1 cellular context compared by ENCODE assay signal in genomic region chr19:2278504-2279158, GRCh38.
TF ChIP-seq lines count a peak whose summit lies in the region.

No MANE protein-coding gene starts in this region.

TF ChIP-seq in K562, 482 proteins besides CTCF, POLR2A, EP300 and RAD21 (continues in another document):
- TF ChIP-seq ZHX1 (conservative IDR thresholded peaks at IDR 0.05; ENCODE audit: low read length), result no peak
- TF ChIP-seq RBM17 (IDR thresholded peaks at IDR 0.05; ENCODE audit: borderline replicate concordance, low read depth, low read length), result no peak
- no peak for TF ChIP-seq MLX (CRISPR knock-in tag; conservative IDR thresholded peaks at IDR 0.05)
- TF ChIP-seq POLR2G (IDR thresholded peaks at IDR 0.05; ENCODE audit: low read depth, low read length), result peak; percentile 78
- TF ChIP-seq ZFP91 (CRISPR knock-in tag; IDR thresholded peaks at IDR 0.05), result no peak
- TF ChIP-seq ARID3B (CRISPR knock-in tag; IDR thresholded peaks at IDR 0.05; ENCODE audit: borderline replicate concordance), result no peak
- no peak for TF ChIP-seq GTF2E2 (tag; IDR thresholded peaks at IDR 0.05)
- TF ChIP-seq NR4A1 (CRISPR knock-in tag; IDR thresholded peaks at IDR 0.05), result no peak
- TF ChIP-seq NR4A1 (tag; IDR thresholded peaks at IDR 0.05), result no peak
- no peak for TF ChIP-seq ZNF785 (CRISPR knock-in tag; IDR thresholded peaks at IDR 0.05)
- peak; percentile 97 for TF ChIP-seq RBM22 (IDR thresholded peaks at IDR 0.05; ENCODE audit: low read depth, low read length, poor library complexity, severe bottlenecking)
- TF ChIP-seq HIVEP1 (CRISPR knock-in tag; IDR thresholded peaks at IDR 0.05), result no peak
- TF ChIP-seq RBM14 (IDR thresholded peaks at IDR 0.05; ENCODE audit: borderline replicate concordance, insufficient read depth, low read depth, low read length), result no peak
- TF ChIP-seq ZNF174 (CRISPR knock-in tag; IDR thresholded peaks at IDR 0.05), result no peak
- peak; percentile 38; the same call in 1 of the 2 replicates for TF ChIP-seq ZBTB7A (IDR thresholded peaks at IDR 0.05; ENCODE audit: borderline replicate concordance, control insufficient read depth, low read depth, low read length)
- peak; percentile 89 for TF ChIP-seq ZBTB33 (CRISPR knock-in tag; IDR thresholded peaks at IDR 0.05)
- no peak for TF ChIP-seq ZNF79 (CRISPR knock-in tag; IDR thresholded peaks at IDR 0.05; ENCODE audit: low read depth)
- TF ChIP-seq ATF2 (CRISPR knock-in tag; IDR thresholded peaks at IDR 0.05), result no peak
- no peak for TF ChIP-seq NCOA2 (IDR thresholded peaks at IDR 0.05; ENCODE audit: partially characterized antibody in 2 of 2)
- no peak for TF ChIP-seq IRF2 (CRISPR knock-in tag; IDR thresholded peaks at IDR 0.05)
- no peak for TF ChIP-seq HMGXB4 (CRISPR knock-in tag; IDR thresholded peaks at IDR 0.05)
- no peak for TF ChIP-seq ZNF134 (CRISPR knock-in tag; conservative IDR thresholded peaks at IDR 0.05)
- TF ChIP-seq RBFOX2 (IDR thresholded peaks at IDR 0.05; ENCODE audit: low read depth, low read length), result peak; percentile 57
- TF ChIP-seq THRB (CRISPR knock-in tag; conservative IDR thresholded peaks at IDR 0.05), result no peak
- TF ChIP-seq ZNF280A (IDR thresholded peaks at IDR 0.05; ENCODE audit: low read depth, partially characterized antibody), result no peak
- no peak for TF ChIP-seq KLF10 (CRISPR knock-in tag; IDR thresholded peaks at IDR 0.05)
- TF ChIP-seq PHTF2 (CRISPR knock-in tag; IDR thresholded peaks at IDR 0.05), result no peak
- TF ChIP-seq REST (CRISPR knock-in tag; IDR thresholded peaks at IDR 0.05; ENCODE audit: low read depth), result no peak
- no peak for TF ChIP-seq ETS2 (tag; IDR thresholded peaks at IDR 0.05; ENCODE audit: borderline replicate concordance, poor library complexity, severe bottlenecking)
- TF ChIP-seq FOXK2 (conservative IDR thresholded peaks at IDR 0.05 in 1 of 2, IDR thresholded peaks at IDR 0.05 in 1 of 2; ENCODE audit: low read depth in 2 of 2), result no peak
- no peak for TF ChIP-seq PRDM10 (IDR thresholded peaks at IDR 0.05; ENCODE audit: partially characterized antibody)
